27 cellular contexts compared by ENCODE assay signal in the genomic region with DNA sequence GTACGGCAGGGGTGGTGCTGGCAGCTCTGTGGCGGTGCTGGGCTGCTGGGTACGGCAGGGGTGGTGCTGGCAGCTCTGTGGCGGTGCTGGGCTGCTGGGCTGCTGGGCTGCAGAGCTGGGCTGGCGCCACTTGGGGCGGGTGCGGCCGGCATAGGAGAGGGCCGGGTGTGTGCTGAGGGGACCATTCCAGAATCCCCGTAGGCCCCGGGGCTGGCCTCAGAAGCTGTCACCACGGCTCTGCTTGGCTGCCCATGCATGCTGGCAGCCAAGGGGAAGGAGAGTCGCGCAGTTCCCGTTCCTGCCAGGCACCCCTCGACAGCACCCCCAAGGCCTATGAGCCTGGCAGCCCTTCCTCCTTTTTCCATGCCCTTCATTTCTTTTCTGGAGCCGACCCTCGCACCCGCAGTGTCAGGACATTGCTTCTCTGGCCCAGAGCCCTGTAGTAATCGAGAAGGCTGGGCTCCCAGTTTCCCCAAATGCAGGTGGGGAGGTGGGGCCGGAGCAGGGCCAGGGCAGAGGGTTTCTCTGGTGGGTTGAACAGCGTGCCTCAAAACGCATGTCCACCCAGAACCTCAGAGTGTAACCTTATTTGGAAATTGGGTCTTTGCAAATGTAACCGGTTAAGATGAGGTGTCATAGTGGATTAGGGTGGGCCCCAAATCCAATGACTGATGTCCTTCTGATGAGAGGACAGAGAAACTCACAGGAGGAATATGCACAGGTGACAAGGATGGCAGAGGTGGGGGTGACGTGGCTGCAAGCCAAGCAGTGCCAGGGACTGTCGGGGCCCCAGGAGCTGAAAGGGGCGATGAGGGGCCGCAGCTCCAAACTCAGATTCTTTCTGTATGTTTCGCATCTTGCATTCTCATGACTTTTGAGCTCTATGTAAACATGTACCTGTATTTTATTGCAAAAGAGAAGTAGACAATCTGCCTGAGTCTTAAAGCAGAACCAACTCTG.
DNase-seq lines count a peak whose midpoint lies in the region; TF ChIP-seq lines count a peak whose summit lies in the region.
"Had no signal": no experiment of that assay in that cellular context is flagged by ENCODE, and none has a peak within 500 bp of the region (broad histone marks: within the 10 kb centered on the region; RNA-seq: fewer than 3 reads in every experiment).

No MANE protein-coding gene starts in this region.

- H4K20me1 ChIP-seq in neural progenitor cell (ENCODE audit: low read depth), result no peaks in the 10 kb centered on the region

- TF ChIP-seq POLR2A in erythroblast (IDR thresholded peaks at IDR 0.05; ENCODE audit: low read length), result no peak

- no peak overlapping the region for H2AFZ ChIP-seq in neural progenitor cell (replicated peaks)
- H2AFZ ChIP-seq: GM23338, parathyroid adenoma had no signal

- no peak overlapping the region for H3K9ac ChIP-seq in neural progenitor cell
- H3K9ac ChIP-seq: parathyroid adenoma had no signal

- H3K9me3 ChIP-seq in neural progenitor cell (ENCODE audit: low read depth), result peaks cover 19% of the 10 kb centered on the region

- no peaks in the 10 kb centered on the region for H3F3A ChIP-seq in neural progenitor cell (ENCODE audit: low read depth)

- no peaks in the 10 kb centered on the region for H3K36me3 Mint-ChIP-seq in activated naive CD4-positive, alpha-beta T cell treated with anti-CD3 and anti-CD28 coated beads, Interleukin-2, amount 10 ng/mL, durations not matched to agents 7 days and 5 days
- no peaks in the 10 kb centered on the region for H3K36me3 Mint-ChIP-seq in neural progenitor cell
- H3K36me3 Mint-ChIP-seq: CD8-positive, alpha-beta T cell had no signal

- H3K79me2 ChIP-seq in neural progenitor cell (ENCODE audit: low read depth), result no peaks in the 10 kb centered on the region
- H3K79me2 ChIP-seq: parathyroid adenoma had no signal

- H3K27me3 ChIP-seq in neural progenitor cell, result no peaks in the 10 kb centered on the region

- no peaks in the 10 kb centered on the region for H3K4me1 Mint-ChIP-seq in activated naive CD4-positive, alpha-beta T cell treated with anti-CD3 and anti-CD28 coated beads, Interleukin-2, amount 10 ng/mL, durations not matched to agents 7 days and 5 days
- H3K4me1 Mint-ChIP-seq in neural progenitor cell, result peaks cover 3% of the 10 kb centered on the region
- H3K4me1 Mint-ChIP-seq: GM23338 had no signal

- CTCF ChIA-PET in activated naive CD4-positive, alpha-beta T cell treated with anti-CD3 and anti-CD28 coated beads, Interleukin-2, amount 10 ng/mL, durations not matched to agents 7 days and 5 days (lab: Charles Lee), result no interaction called here

- H3K36me3 ChIP-seq in neural progenitor cell, result no peaks in the 10 kb centered on the region
- H3K36me3 ChIP-seq: transverse colon had no signal

- H3K4me1 ChIP-seq in neural progenitor cell, result no peaks in the 10 kb centered on the region
- H3K4me1 ChIP-seq: parathyroid adenoma, transverse colon had no signal

- no peak overlapping the region for H3K27ac Mint-ChIP-seq in activated naive CD4-positive, alpha-beta T cell treated with anti-CD3 and anti-CD28 coated beads, Interleukin-2, amount 10 ng/mL, durations not matched to agents 7 days and 5 days
- no peak overlapping the region for H3K27ac Mint-ChIP-seq in neural progenitor cell
- H3K27ac Mint-ChIP-seq: activated T-cell treated with anti-CD3 and anti-CD28 coated beads, Interleukin-2, amount 50 U/mL, for 24 hours; CD8-positive, alpha-beta T cell; GM23338; HFFc6; nephron; stimulated activated naive CD8-positive, alpha-beta T cell treated with anti-CD3 and anti-CD28 coated beads, Interleukin-15, Interleukin-2, amounts not matched to agents 100 ng/mL and 50 ng/mL, for 24 hours; T-helper 1 cell treated with Interleukin-12 subunit alpha and Interleukin-12 subunit beta and Interleukin-4 antibody, amounts not matched to agents 30 μg/mL and 1 μg/mL, for 36 hours had no signal

- peak overlapping the region; percentile 68 for H3K27ac ChIP-seq in angular gyrus (ENCODE audit: low read depth, low read length)
- peak overlapping the region; percentile 68 for H3K27ac ChIP-seq in temporal lobe (ENCODE audit: low read depth, low read length)
- H3K27ac ChIP-seq in neural progenitor cell, result no peak overlapping the region
- H3K27ac ChIP-seq: 22Rv1, parathyroid adenoma, transverse colon had no signal

- peaks cover 9% of the 10 kb centered on the region for H3K27me3 Mint-ChIP-seq in activated naive CD4-positive, alpha-beta T cell treated with anti-CD3 and anti-CD28 coated beads, Interleukin-2, amount 10 ng/mL, durations not matched to agents 7 days and 5 days
- H3K27me3 Mint-ChIP-seq in neural progenitor cell (ENCODE audit: insufficient read depth, low read depth), result peaks cover 6% of the 10 kb centered on the region

- H3K9me3 Mint-ChIP-seq in activated naive CD4-positive, alpha-beta T cell treated with anti-CD3 and anti-CD28 coated beads, Interleukin-2, amount 10 ng/mL, durations not matched to agents 7 days and 5 days, result peaks cover 13% of the 10 kb centered on the region
- H3K9me3 Mint-ChIP-seq in neural progenitor cell, result peaks cover 19% of the 10 kb centered on the region
- H3K9me3 Mint-ChIP-seq: stimulated activated naive CD8-positive, alpha-beta T cell treated with anti-CD3 and anti-CD28 coated beads, Interleukin-15, Interleukin-2, amounts not matched to agents 100 ng/mL and 50 ng/mL, for 24 hours had no signal

- no peak for TF ChIP-seq CTCF in neural progenitor cell (IDR thresholded peaks at IDR 0.05)

- no peak overlapping the region for H3K4me3 ChIP-seq in neural progenitor cell
- H3K4me3 ChIP-seq: GM23338, transverse colon had no signal

- peak; percentile 1 for DNase-seq in activated naive CD4-positive, alpha-beta T cell treated with anti-CD3 and anti-CD28 coated beads, Interleukin-2, amount 10 ng/mL, durations not matched to agents 7 days and 5 days
- no peak for DNase-seq in activated naive CD4-positive, alpha-beta T cell treated with Interleukin-2 at 50 U/mL for 16 hours
- DNase-seq in left kidney (ENCODE audit: low read depth, low spot score) (peak; percentile 68), neural progenitor cell (ENCODE audit: low spot score) (no peak), erythroblast (lab: John Stamatoyannopoulos, UW) (no peak), NCI-H187 treated with DMSO at 0.1 percent for 48 hours (lab: John Stamatoyannopoulos, UW) (no peak)
- DNase-seq: activated CD4-positive, alpha-beta T cell treated with anti-CD3 and anti-CD28 coated beads for 4 hours; activated naive CD4-positive, alpha-beta T cell; activated T-cell treated with anti-CD3 and anti-CD28 coated beads, Interleukin-2, amount 50 U/mL, for 24 hours; CD8-positive, alpha-beta T cell; central memory CD4-positive, alpha-beta T cell; DMS53; HFFc6; kidney glomerular epithelial cell; mesendoderm; NCI-H2107; NCI-H510A treated with DMSO at 0.1 percent for 48 hours; stimulated activated CD4-positive, alpha-beta T cell treated with anti-CD3 and anti-CD28 coated beads, Interleukin-15, amount 100 ng/mL, for 24 hours; transverse colon had no signal

- H3K4me3 Mint-ChIP-seq in activated naive CD4-positive, alpha-beta T cell treated with anti-CD3 and anti-CD28 coated beads, Interleukin-2, amount 10 ng/mL, durations not matched to agents 7 days and 5 days, result no peak overlapping the region
- H3K4me3 Mint-ChIP-seq in neural progenitor cell, result no peak overlapping the region
- H3K4me3 Mint-ChIP-seq: activated T-cell treated with anti-CD3 and anti-CD28 coated beads, Interleukin-2, amount 50 U/mL, for 24 hours; CD8-positive, alpha-beta T cell; GM23338; HFFc6; nephron; stimulated activated naive CD8-positive, alpha-beta T cell treated with anti-CD3 and anti-CD28 coated beads, Interleukin-15, Interleukin-2, amounts not matched to agents 100 ng/mL and 50 ng/mL, for 24 hours; T-helper 1 cell treated with Interleukin-12 subunit alpha and Interleukin-12 subunit beta and Interleukin-4 antibody, amounts not matched to agents 30 μg/mL and 1 μg/mL, for 36 hours had no signal

- no peak overlapping the region for H3K4me2 ChIP-seq in neural progenitor cell
- H3K4me2 ChIP-seq: GM23338 had no signal

Comparison
In these comparisons a context has a peak if more than half of its experiments do, and no peak if none do; other contexts are left out.
1. DNase-seq: peak in activated naive CD4-positive, alpha-beta T cell treated with anti-CD3 and anti-CD28 coated beads, Interleukin-2, amount 10 ng/mL, durations not matched to agents 7 days and 5 days (single experiment) and left kidney (single experiment); none in activated naive CD4-positive, alpha-beta T cell treated with Interleukin-2 at 50 U/mL for 16 hours (single experiment), neural progenitor cell (single experiment), erythroblast (0 of 2) and NCI-H187 treated with DMSO at 0.1 percent for 48 hours (single experiment).